Comparison of ENCODE assay signal across 8 cellular contexts in the genomic region with DNA sequence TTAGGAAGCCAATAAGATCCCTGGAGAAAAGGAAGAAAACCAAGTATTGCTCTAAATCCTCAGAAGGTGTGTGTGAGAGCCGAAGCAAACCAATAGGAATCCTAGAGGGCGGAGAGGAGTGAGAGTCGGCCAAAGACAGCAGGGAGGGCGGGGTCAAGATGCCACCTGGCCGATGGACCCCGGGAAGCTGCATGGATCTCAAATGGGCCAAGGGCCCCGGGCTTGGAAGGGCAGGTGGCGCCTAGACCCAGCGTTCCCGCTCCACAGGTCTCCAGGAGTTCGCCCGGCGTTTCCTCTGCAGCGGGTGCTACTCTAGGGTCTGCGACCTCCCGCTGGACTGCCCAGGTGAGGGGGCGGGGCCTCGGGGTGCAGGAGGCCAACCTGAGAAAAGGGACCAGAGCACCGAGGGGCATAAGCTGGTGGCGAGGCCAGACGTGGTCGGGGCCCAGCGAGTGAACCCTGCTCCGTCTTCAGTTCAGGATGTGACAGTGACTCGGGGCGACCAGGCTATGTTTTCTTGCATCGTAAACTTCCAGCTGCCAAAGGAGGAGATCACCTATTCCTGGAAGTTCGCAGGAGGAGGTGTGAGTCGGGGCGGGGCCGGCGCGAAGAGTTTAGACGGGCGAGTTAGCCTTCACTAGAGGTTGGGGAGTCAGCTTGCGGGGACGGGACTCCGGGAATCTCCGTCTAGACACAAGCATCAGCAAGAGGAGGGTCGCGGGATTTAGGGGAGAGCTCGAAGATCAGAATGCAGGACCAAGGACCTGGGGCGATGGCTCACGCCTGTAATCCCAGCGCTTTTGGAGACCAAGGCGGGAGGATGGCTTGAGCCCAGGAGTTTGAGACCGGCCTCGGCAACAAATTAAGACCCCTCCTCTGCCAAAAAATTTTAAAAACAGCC. TPM values are rescaled to one million over a fixed set of nuclear protein-coding genes. Genes with fewer than 3 reads are reported as not detected.
DNase-seq lines count a peak whose midpoint lies in the region; ATAC-seq and TF ChIP-seq lines count a peak whose summit lies in the region.

No MANE protein-coding gene starts in this region.

- H3K4me3 ChIP-seq in GM23248 (peak overlapping the region; percentile 85), hepatocyte (no peak overlapping the region), rectal smooth muscle tissue (ENCODE audit: low read length) (peak overlapping the region; percentile 91)

- ATAC-seq in HG03025 (IDR thresholded peaks at IDR 0.05; ENCODE audit: low FRiP score, unreplicated experiment) = no peak

- peaks cover 19% of the 10 kb centered on the region for H3K36me3 ChIP-seq in GM23248 (ENCODE audit: low read depth)
- H3K36me3 ChIP-seq in hepatocyte (replicated peaks; ENCODE audit: insufficient read depth, low read depth) = no peaks in the 10 kb centered on the region
- peaks cover 8% of the 10 kb centered on the region for H3K36me3 ChIP-seq in rectal smooth muscle tissue (ENCODE audit: control insufficient read depth, insufficient read depth, low read length)

- H3K27me3 ChIP-seq in GM23248 (replicated peaks; ENCODE audit: insufficient read depth) (no peaks in the 10 kb centered on the region), hepatocyte (no peaks in the 10 kb centered on the region), rectal smooth muscle tissue (ENCODE audit: control insufficient read depth, insufficient read depth, low read length) (no peaks in the 10 kb centered on the region)

- H3K9me3 ChIP-seq in GM23248 (ENCODE audit: low read depth) (no peaks in the 10 kb centered on the region), hepatocyte (ENCODE audit: low read depth) (no peaks in the 10 kb centered on the region)

- 0 out of 2 replicates have a peak, but pooled peaks cover 7% of the 10 kb centered on the region for H3K4me1 ChIP-seq in GM23248 (ENCODE audit: insufficient read depth)
- H3K4me1 ChIP-seq in hepatocyte (ENCODE audit: insufficient read depth) = peaks cover 25% of the 10 kb centered on the region
- H3K4me1 ChIP-seq in rectal smooth muscle tissue (ENCODE audit: control insufficient read depth, insufficient read depth, low read length) = peaks cover 11% of the 10 kb centered on the region

- no peak for TF ChIP-seq CTCF in hepatocyte (IDR thresholded peaks at IDR 0.05; ENCODE audit: poor library complexity)

- H3K27ac ChIP-seq in GM23248 = peak overlapping the region; percentile 83
- H3K27ac ChIP-seq in hepatocyte = peak overlapping the region; percentile 91
- peak overlapping the region; percentile 94 for H3K27ac ChIP-seq in rectal smooth muscle tissue (ENCODE audit: low read depth, low read length)

- peak overlapping the region; percentile 97 for H3K4me2 ChIP-seq in GM23248 (ENCODE audit: unreplicated experiment)
- H3K4me2 ChIP-seq in hepatocyte = peak overlapping the region; percentile 77

- WGBS in GM23248 (ENCODE audit: low coverage in 1 of 2, low lambda C conversion rate in 2 of 2, missing lambda C conversion rate in 2 of 2), 2 experiments = 39 to 44% methylated on average over 45 to 48 of the region's 48 CpGs
- WGBS in hepatocyte (ENCODE audit: low lambda C conversion rate, missing lambda C conversion rate) = 31% methylated on average over 48 of the region's 48 CpGs

- H3K9ac ChIP-seq in GM23248 = peak overlapping the region; percentile 98
- H3K9ac ChIP-seq in rectal smooth muscle tissue (ENCODE audit: low read length) = no peak overlapping the region

- in situ Hi-C loops in GM23248 (cut with MboI) = no loop called here

- H2AFZ ChIP-seq in GM23248 (no peak overlapping the region), hepatocyte (no peak overlapping the region)

- H3K9me2 ChIP-seq in GM23248 (ENCODE audit: insufficient read depth) (no peaks in the 10 kb centered on the region), hepatocyte (replicated peaks; ENCODE audit: insufficient read depth) (no peaks in the 10 kb centered on the region)

- DNase-seq in GM23248 = peak; percentile 21
- DNase-seq in activated T-cell treated with anti-CD3 and anti-CD28 coated beads, Interleukin-2, amount 50 U/mL, for 48 hours = peak; percentile 36 to 40
- DNase-seq in hepatocyte (ENCODE audit: low spot score) = peak; percentile 54
- no peak for DNase-seq in NCI-H1092 treated with DMSO at 0.1 percent for 48 hours (lab: John Stamatoyannopoulos, UW)
- DNase-seq in dedifferentiated amniotic fluid mesenchymal stem cell (ENCODE audit: extremely low spot score) = no peak
- no peak for DNase-seq in NCI-H1048 (lab: John Stamatoyannopoulos, UW)

- H4K20me1 ChIP-seq in GM23248 (ENCODE audit: insufficient read depth) (no peaks in the 10 kb centered on the region; the same call in 1 of the 2 replicates), hepatocyte (ENCODE audit: insufficient read depth, poor library complexity, severe bottlenecking) (peaks cover 51% of the 10 kb centered on the region)

- H3F3A ChIP-seq in GM23248 (ENCODE audit: insufficient read depth) = peaks cover 66% of the 10 kb centered on the region

- peaks cover 25% of the 10 kb centered on the region for H3K79me2 ChIP-seq in GM23248 (ENCODE audit: insufficient read depth)
- peaks cover 21% of the 10 kb centered on the region for H3K79me2 ChIP-seq in hepatocyte

RNA-seq across cellular contexts. Expression of gene SPACA6, which starts 9.9 kb away (rescaled TPM):
- 2.1 and 8.0 TPM in 2 replicates for total RNA-seq in GM23248 (2014; rRNA removed; shearing (Covaris generic))
- polyA plus RNA-seq in GM23248 (2016; fragmentation: Nextera tagmentation; extraction: Ambion mirVana) (5.6 and 7.7 TPM in 2 replicates), hepatocyte (13.1 and 17.7 TPM in 2 replicates)
- 6.9 and 7.2 TPM in 2 replicates for total RNA-seq in hepatocyte

RNA-seq across cellular contexts. Expression of gene HAS1, which starts 20.8 kb away (rescaled TPM):
- 0.43 and 1.1 TPM in 2 replicates for total RNA-seq in GM23248 (2014; rRNA removed; shearing (Covaris generic))
- polyA plus RNA-seq in GM23248 (2016; fragmentation: Nextera tagmentation; extraction: Ambion mirVana) (0.29 TPM in 1 of 2 replicates, not detected in the other), hepatocyte (0.07 and 1.4 TPM in 2 replicates)
- total RNA-seq in hepatocyte = 0.13 TPM in 1 of 2 replicates, not detected in the other

RNA-seq across cellular contexts. Expression of gene FPR1, which starts 48.7 kb away (rescaled TPM):
- total RNA-seq in GM23248 (2014; rRNA removed; shearing (Covaris generic)) = 0.13 TPM in 1 of 2 replicates, not detected in the other
- polyA plus RNA-seq in GM23248 (2016; fragmentation: Nextera tagmentation; extraction: Ambion mirVana) (not detected in 2 replicates), hepatocyte (1.7 and 2.6 TPM in 2 replicates)
- total RNA-seq in hepatocyte = 0.24 and 0.53 TPM in 2 replicates

RNA-seq across cellular contexts. Expression of gene SIGLEC14, which starts 56.4 kb away (rescaled TPM):
- total RNA-seq in GM23248 (2014; rRNA removed; shearing (Covaris generic)) = not detected in 2 replicates
- polyA plus RNA-seq in GM23248 (2016; fragmentation: Nextera tagmentation; extraction: Ambion mirVana) (not detected in 2 replicates), hepatocyte (0.15 and 0.47 TPM in 2 replicates)
- 0.13 TPM in 1 of 2 replicates, not detected in the other for total RNA-seq in hepatocyte

RNA-seq across cellular contexts. Expression of gene FPR2, which starts 58.0 kb away (rescaled TPM):
- total RNA-seq in GM23248 (2014; rRNA removed; shearing (Covaris generic)) = not detected in 2 replicates
- polyA plus RNA-seq in GM23248 (2016; fragmentation: Nextera tagmentation; extraction: Ambion mirVana) = not detected in 2 replicates
- total RNA-seq in hepatocyte = not detected in 2 replicates
- polyA plus RNA-seq in hepatocyte = not detected in 2 replicates

Comparison
In these comparisons a context has a peak if more than half of its experiments do, and no peak if none do; other contexts are left out.
1. DNase-seq: peak in GM23248 (single experiment), activated T-cell treated with anti-CD3 and anti-CD28 coated beads, Interleukin-2, amount 50 U/mL, for 48 hours (2 of 2) and hepatocyte (single experiment); none in NCI-H1092 treated with DMSO at 0.1 percent for 48 hours (single experiment), dedifferentiated amniotic fluid mesenchymal stem cell (single experiment) and NCI-H1048 (single experiment).
2. Peak in every context shown above with its lines, with median percentiles within 50 percentile points of each other: H3K27ac ChIP-seq.